ENCODE assay signal across 8 cellular contexts in genomic region chr1:10694274-10694632, GRCh38.
A peak's percentile ranks its signal among the peaks of the same experiment; 100 is the strongest.
DNase-seq lines count a peak whose midpoint lies in the region; ATAC-seq and TF ChIP-seq lines count a peak whose summit lies in the region.

No MANE protein-coding gene starts in this region.

- H3K36me3 ChIP-seq in MG63 = no peaks in the 10 kb centered on the region
- no peaks in the 10 kb centered on the region for H3K36me3 ChIP-seq in parathyroid adenoma (ENCODE audit: control insufficient read depth, insufficient read depth, low read length)

- H3K9ac ChIP-seq in parathyroid adenoma = no peak overlapping the region

- peak; percentile 66 for DNase-seq in DMS79 treated with DMSO at 0.1 percent for 48 hours (lab: John Stamatoyannopoulos, UW)
- DNase-seq in MG63 = no peak
- peak; percentile 62 for DNase-seq in activated CD8-positive, alpha-beta memory T cell treated with anti-CD3 and anti-CD28 coated beads, Interleukin-2, amount 50 U/mL, for 4 hours
- peak; percentile 5 for DNase-seq in fibroblast of mammary gland (ENCODE audit: low read depth)
- DNase-seq in SHP77 treated with DMSO at 0.1 percent for 48 hours (lab: John Stamatoyannopoulos, UW) = no peak
- DNase-seq in superior temporal gyrus (ENCODE audit: extremely low spot score) = no peak

- H2AFZ ChIP-seq in parathyroid adenoma = no peak overlapping the region

- H3K4me3 ChIP-seq in MG63 = peak overlapping the region; percentile 59
- H3K4me3 ChIP-seq in fibroblast of mammary gland (ENCODE audit: control insufficient read depth, low read depth, low read length) = peak overlapping the region; percentile 22
- peak overlapping the region; percentile 34 for H3K4me3 ChIP-seq in parathyroid adenoma (ENCODE audit: low read depth, low read length)

- no peak overlapping the region for H3K27ac ChIP-seq in parathyroid adenoma

- TF ChIP-seq CTCF in fibroblast of mammary gland (conservative IDR thresholded peaks at IDR 0.05; ENCODE audit: control insufficient read depth, insufficient read depth, low read depth, low read length) (no peak), parathyroid adenoma (IDR thresholded peaks at IDR 0.05) (no peak)

- H3K9me3 ChIP-seq in MG63 = no peaks in the 10 kb centered on the region
- H3K9me3 ChIP-seq in parathyroid adenoma (ENCODE audit: control insufficient read depth, low read length) = no peaks in the 10 kb centered on the region

- H3K27me3 ChIP-seq in MG63 (no peaks in the 10 kb centered on the region), parathyroid adenoma (ENCODE audit: control insufficient read depth, insufficient read depth, low read length) (no peaks in the 10 kb centered on the region)

- no peaks in the 10 kb centered on the region for H3K79me2 ChIP-seq in parathyroid adenoma

- peak; percentile 38 for ATAC-seq in GM21619 (IDR thresholded peaks at IDR 0.05; ENCODE audit: unreplicated experiment)

- H3K4me1 ChIP-seq in parathyroid adenoma = no peaks in the 10 kb centered on the region

- H3K4me2 ChIP-seq in parathyroid adenoma (ENCODE audit: low read length) = peak overlapping the region; percentile 53

Comparison
In these comparisons a context has a peak if more than half of its experiments do, and no peak if none do; other contexts are left out.
1. DNase-seq: peak in DMS79 treated with DMSO at 0.1 percent for 48 hours (single experiment), activated CD8-positive, alpha-beta memory T cell treated with anti-CD3 and anti-CD28 coated beads, Interleukin-2, amount 50 U/mL, for 4 hours (single experiment) and fibroblast of mammary gland (single experiment); none in MG63 (single experiment), SHP77 treated with DMSO at 0.1 percent for 48 hours (single experiment) and superior temporal gyrus (single experiment).
2. Peak in every context shown above with its lines, with median percentiles within 50 percentile points of each other: H3K4me3 ChIP-seq.